21 cellular contexts compared by ENCODE assay signal in genomic region chr17:74051348-74051747, GRCh38.
"Had no signal": no experiment of that assay in that cellular context is flagged by ENCODE, and none has a peak within 500 bp of the region (broad histone marks: within the 10 kb centered on the region; RNA-seq: fewer than 3 reads in every experiment).

No MANE protein-coding gene starts in this region.

- H3K4me1 ChIP-seq: breast epithelium, left lung, sigmoid colon, testis, uterus had no signal

- H3K27me3 ChIP-seq: testis, uterus had no signal

- ATAC-seq: activated T-helper 17 cell treated with anti-CD3 and anti-CD28 coated beads, Interleukin-2, amount 50 U/mL, for 72 hours; esophagus mucosa; left lung; stimulated activated naive B cell treated with anti-CD40 and anti-IgM and Interleukin-4, amounts not matched to agents 10 μg/mL and 1 μg/mL and 100 μg/mL, for 72 hours had no signal

- DNase-seq: activated CD8-positive, alpha-beta memory T cell treated with anti-CD3 and anti-CD28 coated beads for 24 hours; activated CD8-positive, alpha-beta memory T cell treated with anti-CD3 and anti-CD28 coated beads, Interleukin-2, amount 50 U/mL, for 4 hours; activated naive CD4-positive, alpha-beta T cell; activated naive CD8-positive, alpha-beta T cell treated with anti-CD3 and anti-CD28 coated beads for 36 hours; activated T-cell treated with anti-CD3 and anti-CD28 coated beads, Interleukin-2, amount 50 U/mL, for 24 hours; effector memory CD4-positive, alpha-beta T cell; hippocampal formation; kidney glomerular epithelial cell; left lung; naive B cell; sigmoid colon; stimulated activated CD4-positive, alpha-beta T cell treated with anti-CD3 and anti-CD28 coated beads, Interleukin-2, amount 100 ng/mL, for 48 hours; stimulated activated CD8-positive, alpha-beta memory T cell treated with anti-CD3 and anti-CD28 coated beads, Interleukin-4, amount 100 ng/mL, for 48 hours; stimulated activated naive B cell treated with anti-CD40 and anti-IgM and Interleukin-4, amounts not matched to agents 10 μg/mL and 1 μg/mL and 100 μg/mL, for 72 hours; testis; trophoblast cell; uterus had no signal

- H3K27ac ChIP-seq: breast epithelium, left lung, neural progenitor cell, sigmoid colon, testis, uterus had no signal
